Comparison of ENCODE assay signal across 12 cellular contexts in genomic region chr1:67838180-67838912, GRCh38. TPM values are rescaled to one million over a fixed set of nuclear protein-coding genes. Genes with fewer than 3 reads are reported as not detected.
DNase-seq lines count a peak whose midpoint lies in the region; ATAC-seq and TF ChIP-seq lines count a peak whose summit lies in the region.
"Had no signal": no experiment of that assay in that cellular context is flagged by ENCODE, and none has a peak within 500 bp of the region (broad histone marks: within the 10 kb centered on the region; RNA-seq: fewer than 3 reads in every experiment).

No MANE protein-coding gene starts in this region.

- no peak overlapping the region for H3K4me3 ChIP-seq in RWPE2 (ENCODE audit: severe bottlenecking)
- no peak overlapping the region for H3K4me3 ChIP-seq in rectal smooth muscle tissue (ENCODE audit: low read length)
- no peak overlapping the region for H3K4me3 ChIP-seq in gastrocnemius medialis

- TF ChIP-seq CTCF in RWPE2 (IDR thresholded peaks at IDR 0.05; ENCODE audit: poor library complexity, severe bottlenecking) (no peak), gastrocnemius medialis (IDR thresholded peaks at IDR 0.05 in 4 of 5, conservative IDR thresholded peaks at IDR 0.05 in 1 of 5) (no peak)

- in situ Hi-C loops in gastrocnemius medialis (cut with MboI; ENCODE audit: low sequenced_read_pairs in 4 of 4) = no loop called here

- H3K36me3 ChIP-seq in RWPE2 (ENCODE audit: low read depth) (no peaks in the 10 kb centered on the region), rectal smooth muscle tissue (ENCODE audit: control insufficient read depth, insufficient read depth, low read length) (no peaks in the 10 kb centered on the region), gastrocnemius medialis (no peaks in the 10 kb centered on the region)
- H3K36me3 ChIP-seq: neutrophil had no signal

- no peak overlapping the region for H3K9ac ChIP-seq in rectal smooth muscle tissue (ENCODE audit: low read length)

- H3K4me1 ChIP-seq in RWPE2 (ENCODE audit: insufficient read depth, poor library complexity, severe bottlenecking) = peaks cover 38% of the 10 kb centered on the region
- H3K4me1 ChIP-seq in rectal smooth muscle tissue (ENCODE audit: control insufficient read depth, insufficient read depth, low read length) = no peaks in the 10 kb centered on the region
- H3K4me1 ChIP-seq in gastrocnemius medialis = peaks cover 14 to 23% of the 10 kb centered on the region in 2 donors

- TF ChIP-seq POLR2A in gastrocnemius medialis (IDR thresholded peaks at IDR 0.05) = no peak

- ATAC-seq in RWPE2 (ENCODE audit: low read depth) (peak; percentile 15; the same call in 2 of the 3 replicates), esophagus mucosa (peak; percentile 21), HG02870 (IDR thresholded peaks at IDR 0.05; ENCODE audit: unreplicated experiment) (no peak), gastrocnemius medialis (no peak)

- no peaks in the 10 kb centered on the region for H3K27me3 ChIP-seq in RWPE2 (ENCODE audit: insufficient read depth, poor library complexity, severe bottlenecking)
- H3K27me3 ChIP-seq in rectal smooth muscle tissue (ENCODE audit: control insufficient read depth, insufficient read depth, low read length) = no peaks in the 10 kb centered on the region
- H3K27me3 ChIP-seq in gastrocnemius medialis = no peaks in the 10 kb centered on the region

- intact Hi-C loops in gastrocnemius medialis (cut with DNase I; ENCODE audit: low total_unique reads) = loop anchor here (10.0 kb wide), 1 partner anchor 304 kb away; no protein-coding TSS in a partner anchor

- H3K9me3 ChIP-seq in RWPE2 (ENCODE audit: severe bottlenecking) (no peaks in the 10 kb centered on the region), gastrocnemius medialis (no peaks in the 10 kb centered on the region)
- H3K9me3 ChIP-seq: neutrophil had no signal

- H3K27ac ChIP-seq in RWPE2 (ENCODE audit: poor library complexity, severe bottlenecking) = peak overlapping the region; percentile 44
- H3K27ac ChIP-seq in rectal smooth muscle tissue (ENCODE audit: low read depth, low read length) = peak overlapping the region; percentile 17
- H3K27ac ChIP-seq in gastrocnemius medialis = no peak overlapping the region
- H3K27ac ChIP-seq: neutrophil had no signal

- peak; percentile 68 for DNase-seq in EH (ENCODE audit: low read depth)
- DNase-seq in RWPE2 (ENCODE audit: low spot score) = no peak
- DNase-seq in gastrocnemius medialis = no peak
- DNase-seq in HuH-7.5 (ENCODE audit: low spot score) = no peak
- no peak for DNase-seq in NCI-H2196 treated with DMSO at 0.1 percent for 48 hours (lab: John Stamatoyannopoulos, UW; ENCODE audit: unreplicated experiment)
- DNase-seq: activated naive CD4-positive, alpha-beta T cell treated with anti-CD3 and anti-CD28 coated beads, Interleukin-2, amount 10 ng/mL, durations not matched to agents 7 days and 5 days; glutamatergic neuron; NCI-H345 had no signal

RNA-seq across cellular contexts. Expression of gene GNG12, which starts 5.1 kb away (rescaled TPM):
- 73.2 TPM for total RNA-seq in esophagus mucosa
- 10 to 100 TPM; 17.9 to 24.5 (median 22.1) TPM for total RNA-seq in gastrocnemius medialis

Comparison
In these comparisons a context has a peak if more than half of its experiments do, and no peak if none do; other contexts are left out.
1. ATAC-seq: peak in RWPE2 (single experiment) and esophagus mucosa (single experiment); none in HG02870 (single experiment) and gastrocnemius medialis (0 of 2).
2. H3K27ac ChIP-seq: peak in RWPE2 (single experiment) and rectal smooth muscle tissue (single experiment); none in gastrocnemius medialis (0 of 4).